Comparison of ENCODE assay signal across 1 cellular context in genomic region chr1:109478806-109479205, GRCh38.
TF ChIP-seq lines count a peak whose summit lies in the region.

No MANE protein-coding gene starts in this region.

TF ChIP-seq in HepG2, 621 proteins besides CTCF, POLR2A, EP300 and RAD21 (continues in another document):
- no peak for TF ChIP-seq SMAD1 (CRISPR knock-in tag; IDR thresholded peaks at IDR 0.05; ENCODE audit: borderline replicate concordance, low read depth)
- no peak for TF ChIP-seq NFRKB (IDR thresholded peaks at IDR 0.05)
- TF ChIP-seq NCOA1 (CRISPR knock-in tag; IDR thresholded peaks at IDR 0.05) = no peak
- no peak for TF ChIP-seq GTF3A (CRISPR knock-in tag; conservative IDR thresholded peaks at IDR 0.05)
- no peak for TF ChIP-seq FLYWCH1 (CRISPR knock-in tag; IDR thresholded peaks at IDR 0.05)
- no peak for TF ChIP-seq ZNF136 (CRISPR knock-in tag; IDR thresholded peaks at IDR 0.05; ENCODE audit: low read depth)
- TF ChIP-seq ZBTB7A (CRISPR knock-in tag; IDR thresholded peaks at IDR 0.05) = no peak
- TF ChIP-seq EHMT2 (IDR thresholded peaks at IDR 0.05; ENCODE audit: borderline replicate concordance, low read depth, low read length) = peak; percentile 71; the same call in 1 of the 2 replicates
- TF ChIP-seq SRSF9 (IDR thresholded peaks at IDR 0.05; ENCODE audit: borderline replicate concordance, insufficient read depth, low read depth, low read length, poor library complexity, severe bottlenecking) = no peak
- TF ChIP-seq KDM2A (CRISPR knock-in tag; IDR thresholded peaks at IDR 0.05; ENCODE audit: borderline replicate concordance, low read depth) = 0 out of 2 replicates have a peak, but pooled peaks have one; percentile 29
- TF ChIP-seq, protein P1, sequence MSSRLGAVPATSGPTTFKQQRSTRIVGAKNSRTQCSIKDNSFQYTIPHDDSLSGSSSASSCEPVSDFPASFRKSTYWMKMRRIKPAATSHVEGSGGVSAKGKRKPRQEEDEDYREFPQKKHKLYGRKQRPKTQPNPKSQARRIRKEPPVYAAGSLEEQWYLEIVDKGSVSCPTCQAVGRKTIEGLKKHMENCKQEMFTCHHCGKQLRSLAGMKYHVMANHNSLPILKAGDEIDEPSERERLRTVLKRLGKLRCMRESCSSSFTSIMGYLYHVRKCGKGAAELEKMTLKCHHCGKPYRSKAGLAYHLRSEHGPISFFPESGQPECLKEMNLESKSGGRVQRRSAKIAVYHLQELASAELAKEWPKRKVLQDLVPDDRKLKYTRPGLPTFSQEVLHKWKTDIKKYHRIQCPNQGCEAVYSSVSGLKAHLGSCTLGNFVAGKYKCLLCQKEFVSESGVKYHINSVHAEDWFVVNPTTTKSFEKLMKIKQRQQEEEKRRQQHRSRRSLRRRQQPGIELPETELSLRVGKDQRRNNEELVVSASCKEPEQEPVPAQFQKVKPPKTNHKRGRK (CRISPR knock-in tag; IDR thresholded peaks at IDR 0.05) = no peak
- TF ChIP-seq TOPORS (CRISPR knock-in tag; IDR thresholded peaks at IDR 0.05) = no peak
- no peak for TF ChIP-seq ZNF619 (CRISPR knock-in tag; IDR thresholded peaks at IDR 0.05)
- no peak for TF ChIP-seq USF2 (IDR thresholded peaks at IDR 0.05; ENCODE audit: low read depth, low read length)
- no peak for TF ChIP-seq USF2 (CRISPR knock-in tag; IDR thresholded peaks at IDR 0.05; ENCODE audit: borderline replicate concordance)
- no peak for TF ChIP-seq GABPB1 (CRISPR knock-in tag; IDR thresholded peaks at IDR 0.05)
- TF ChIP-seq ERF (CRISPR knock-in tag; IDR thresholded peaks at IDR 0.05) = no peak
- TF ChIP-seq SMAD3 (CRISPR knock-in tag; IDR thresholded peaks at IDR 0.05) = no peak
- 0 out of 2 replicates have a peak, but pooled peaks have one; percentile 18 for TF ChIP-seq ZNF143 (CRISPR knock-in tag; IDR thresholded peaks at IDR 0.05)
- no peak for TF ChIP-seq ZNF256 (CRISPR knock-in tag; conservative IDR thresholded peaks at IDR 0.05)
- peak; percentile 78; the same call in 1 of the 2 replicates for TF ChIP-seq SIN3A (IDR thresholded peaks at IDR 0.05; ENCODE audit: borderline replicate concordance, low read depth, low read length)
- TF ChIP-seq, protein P2, sequence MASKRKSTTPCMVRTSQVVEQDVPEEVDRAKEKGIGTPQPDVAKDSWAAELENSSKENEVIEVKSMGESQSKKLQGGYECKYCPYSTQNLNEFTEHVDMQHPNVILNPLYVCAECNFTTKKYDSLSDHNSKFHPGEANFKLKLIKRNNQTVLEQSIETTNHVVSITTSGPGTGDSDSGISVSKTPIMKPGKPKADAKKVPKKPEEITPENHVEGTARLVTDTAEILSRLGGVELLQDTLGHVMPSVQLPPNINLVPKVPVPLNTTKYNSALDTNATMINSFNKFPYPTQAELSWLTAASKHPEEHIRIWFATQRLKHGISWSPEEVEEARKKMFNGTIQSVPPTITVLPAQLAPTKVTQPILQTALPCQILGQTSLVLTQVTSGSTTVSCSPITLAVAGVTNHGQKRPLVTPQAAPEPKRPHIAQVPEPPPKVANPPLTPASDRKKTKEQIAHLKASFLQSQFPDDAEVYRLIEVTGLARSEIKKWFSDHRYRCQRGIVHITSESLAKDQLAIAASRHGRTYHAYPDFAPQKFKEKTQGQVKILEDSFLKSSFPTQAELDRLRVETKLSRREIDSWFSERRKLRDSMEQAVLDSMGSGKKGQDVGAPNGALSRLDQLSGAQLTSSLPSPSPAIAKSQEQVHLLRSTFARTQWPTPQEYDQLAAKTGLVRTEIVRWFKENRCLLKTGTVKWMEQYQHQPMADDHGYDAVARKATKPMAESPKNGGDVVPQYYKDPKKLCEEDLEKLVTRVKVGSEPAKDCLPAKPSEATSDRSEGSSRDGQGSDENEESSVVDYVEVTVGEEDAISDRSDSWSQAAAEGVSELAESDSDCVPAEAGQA (IDR thresholded peaks at IDR 0.05; ENCODE audit: low read depth) = no peak
- TF ChIP-seq, protein P2 (CRISPR knock-in tag; IDR thresholded peaks at IDR 0.05; ENCODE audit: borderline replicate concordance) = no peak
- no peak for TF ChIP-seq PCBP2 (optimal IDR thresholded peaks at IDR 0.05; ENCODE audit: low read depth, low read length, poor library complexity, severe bottlenecking)
- TF ChIP-seq ZNF672 (CRISPR knock-in tag; IDR thresholded peaks at IDR 0.05) = no peak
- no peak for TF ChIP-seq ZNF33B (CRISPR knock-in tag; IDR thresholded peaks at IDR 0.05)
- TF ChIP-seq ZBTB26 (CRISPR knock-in tag; IDR thresholded peaks at IDR 0.05; ENCODE audit: borderline replicate concordance) = no peak
- TF ChIP-seq, protein P3, sequence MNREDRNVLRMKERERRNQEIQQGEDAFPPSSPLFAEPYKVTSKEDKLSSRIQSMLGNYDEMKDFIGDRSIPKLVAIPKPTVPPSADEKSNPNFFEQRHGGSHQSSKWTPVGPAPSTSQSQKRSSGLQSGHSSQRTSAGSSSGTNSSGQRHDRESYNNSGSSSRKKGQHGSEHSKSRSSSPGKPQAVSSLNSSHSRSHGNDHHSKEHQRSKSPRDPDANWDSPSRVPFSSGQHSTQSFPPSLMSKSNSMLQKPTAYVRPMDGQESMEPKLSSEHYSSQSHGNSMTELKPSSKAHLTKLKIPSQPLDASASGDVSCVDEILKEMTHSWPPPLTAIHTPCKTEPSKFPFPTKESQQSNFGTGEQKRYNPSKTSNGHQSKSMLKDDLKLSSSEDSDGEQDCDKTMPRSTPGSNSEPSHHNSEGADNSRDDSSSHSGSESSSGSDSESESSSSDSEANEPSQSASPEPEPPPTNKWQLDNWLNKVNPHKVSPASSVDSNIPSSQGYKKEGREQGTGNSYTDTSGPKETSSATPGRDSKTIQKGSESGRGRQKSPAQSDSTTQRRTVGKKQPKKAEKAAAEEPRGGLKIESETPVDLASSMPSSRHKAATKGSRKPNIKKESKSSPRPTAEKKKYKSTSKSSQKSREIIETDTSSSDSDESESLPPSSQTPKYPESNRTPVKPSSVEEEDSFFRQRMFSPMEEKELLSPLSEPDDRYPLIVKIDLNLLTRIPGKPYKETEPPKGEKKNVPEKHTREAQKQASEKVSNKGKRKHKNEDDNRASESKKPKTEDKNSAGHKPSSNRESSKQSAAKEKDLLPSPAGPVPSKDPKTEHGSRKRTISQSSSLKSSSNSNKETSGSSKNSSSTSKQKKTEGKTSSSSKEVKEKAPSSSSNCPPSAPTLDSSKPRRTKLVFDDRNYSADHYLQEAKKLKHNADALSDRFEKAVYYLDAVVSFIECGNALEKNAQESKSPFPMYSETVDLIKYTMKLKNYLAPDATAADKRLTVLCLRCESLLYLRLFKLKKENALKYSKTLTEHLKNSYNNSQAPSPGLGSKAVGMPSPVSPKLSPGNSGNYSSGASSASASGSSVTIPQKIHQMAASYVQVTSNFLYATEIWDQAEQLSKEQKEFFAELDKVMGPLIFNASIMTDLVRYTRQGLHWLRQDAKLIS (CRISPR knock-in tag; IDR thresholded peaks at IDR 0.05) = no peak
- TF ChIP-seq SAP130 (CRISPR knock-in tag; IDR thresholded peaks at IDR 0.05; ENCODE audit: low read depth) = peak; percentile 72
- TF ChIP-seq CERS6 (CRISPR knock-in tag; IDR thresholded peaks at IDR 0.05) = no peak
- TF ChIP-seq KLF9 (CRISPR knock-in tag; IDR thresholded peaks at IDR 0.05; ENCODE audit: low read depth) = no peak
- no peak for TF ChIP-seq ZNF589 (CRISPR knock-in tag; conservative IDR thresholded peaks at IDR 0.05)
- TF ChIP-seq HOXA9 (CRISPR knock-in tag; IDR thresholded peaks at IDR 0.05; ENCODE audit: borderline replicate concordance) = no peak
- TF ChIP-seq ZNF335 (CRISPR knock-in tag; IDR thresholded peaks at IDR 0.05) = no peak
- no peak for TF ChIP-seq TP53 (CRISPR knock-in tag; conservative IDR thresholded peaks at IDR 0.05)
- TF ChIP-seq RBFOX2 (IDR thresholded peaks at IDR 0.05; ENCODE audit: low read depth, low read length) = no peak
- no peak for TF ChIP-seq ZNF878 (CRISPR knock-in tag; IDR thresholded peaks at IDR 0.05)
- TF ChIP-seq NFAT5 (CRISPR knock-in tag; IDR thresholded peaks at IDR 0.05) = no peak
- no peak for TF ChIP-seq ZNF20 (CRISPR knock-in tag; IDR thresholded peaks at IDR 0.05)
- TF ChIP-seq ZNF350 (CRISPR knock-in tag; IDR thresholded peaks at IDR 0.05; ENCODE audit: borderline replicate concordance, low read depth) = no peak
- no peak for TF ChIP-seq GFI1 (CRISPR knock-in tag; IDR thresholded peaks at IDR 0.05; ENCODE audit: borderline replicate concordance)
- TF ChIP-seq PTBP1 (IDR thresholded peaks at IDR 0.05; ENCODE audit: low read depth, low read length, poor library complexity, severe bottlenecking) = no peak
- TF ChIP-seq NFYC (CRISPR knock-in tag; IDR thresholded peaks at IDR 0.05) = no peak
- no peak for TF ChIP-seq ZNF790 (CRISPR knock-in tag; IDR thresholded peaks at IDR 0.05; ENCODE audit: borderline replicate concordance)
- TF ChIP-seq ZNF232 (CRISPR knock-in tag; IDR thresholded peaks at IDR 0.05; ENCODE audit: borderline replicate concordance) = peak; percentile 37; the same call in 1 of the 2 replicates
- TF ChIP-seq ZSCAN12 (CRISPR knock-in tag; IDR thresholded peaks at IDR 0.05) = no peak
